ENCODE assay signal across 8 cellular contexts in the genomic region with DNA sequence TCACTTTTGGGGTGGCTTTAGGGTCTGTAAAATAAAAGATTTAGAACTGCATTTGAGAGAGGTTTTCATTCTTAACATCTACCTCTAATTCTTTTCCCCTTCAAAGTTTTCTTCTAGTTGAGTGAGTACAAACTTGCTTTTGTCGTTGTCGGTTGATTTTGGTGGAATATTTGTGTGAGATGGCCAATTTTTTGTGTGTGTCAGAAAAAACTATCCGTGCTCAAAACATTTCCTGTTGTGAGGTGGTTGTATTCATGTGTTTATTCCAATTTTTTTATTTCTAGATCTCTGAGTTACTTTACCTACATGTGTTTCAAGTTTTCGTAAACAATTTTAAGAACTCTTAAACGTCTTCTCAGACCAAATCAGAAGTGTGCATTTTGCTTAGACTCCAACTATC. TPM values are rescaled to one million over a fixed set of nuclear protein-coding genes. Genes with fewer than 3 reads are reported as not detected.
DNase-seq lines count a peak whose midpoint lies in the region; ATAC-seq and TF ChIP-seq lines count a peak whose summit lies in the region.

No MANE protein-coding gene starts in this region.

- peaks cover 7% of the 10 kb centered on the region for H3K9me3 Mint-ChIP-seq in T-helper 2 cell treated with Interferon-gamma antibody and Interleukin-4, amounts not matched to agents 5 μg/mL and 100 μg/mL, for 36 hours

- TF ChIP-seq CTCF in GM12875 (IDR thresholded peaks at IDR 0.05; ENCODE audit: borderline replicate concordance, insufficient read depth, low read depth, low read length), result no peak
- no peak for TF ChIP-seq CTCF in fibroblast of villous mesenchyme (IDR thresholded peaks at IDR 0.05; ENCODE audit: insufficient read depth, low read depth, low read length)
- no peak for TF ChIP-seq CTCF in BE2C (IDR thresholded peaks at IDR 0.05; ENCODE audit: low read depth, low read length)

- no peaks in the 10 kb centered on the region for H3K27me3 Mint-ChIP-seq in T-helper 2 cell treated with Interferon-gamma antibody and Interleukin-4, amounts not matched to agents 5 μg/mL and 100 μg/mL, for 36 hours (ENCODE audit: low read depth)

- H3K27me3 ChIP-seq in rectal smooth muscle tissue (ENCODE audit: control insufficient read depth, insufficient read depth, low read length) (no peaks in the 10 kb centered on the region), BE2C (peaks cover 29% of the 10 kb centered on the region)

- peak overlapping the region; percentile 85 for H3K27ac ChIP-seq in rectal smooth muscle tissue (ENCODE audit: low read depth, low read length)

- peak overlapping the region; percentile 88 for H3K9ac ChIP-seq in rectal smooth muscle tissue (ENCODE audit: low read length)

- peak overlapping the region; percentile 97 for H3K27ac Mint-ChIP-seq in T-helper 2 cell treated with Interferon-gamma antibody and Interleukin-4, amounts not matched to agents 5 μg/mL and 100 μg/mL, for 36 hours

- peaks cover 8% of the 10 kb centered on the region; the same call in 1 of the 2 replicates for H3K9me3 ChIP-seq in BE2C

- H3K4me3 ChIP-seq in GM12875 (ENCODE audit: low read depth, low read length), result peak overlapping the region; percentile 98
- H3K4me3 ChIP-seq in fibroblast of villous mesenchyme (ENCODE audit: low read depth, low read length), result peak overlapping the region; percentile 90
- peak overlapping the region; percentile 94 for H3K4me3 ChIP-seq in rectal smooth muscle tissue (ENCODE audit: low read length)
- H3K4me3 ChIP-seq in BE2C (ENCODE audit: low read depth, low read length), result no peak overlapping the region

- H3K4me1 ChIP-seq in rectal smooth muscle tissue (ENCODE audit: control insufficient read depth, insufficient read depth, low read length) (peaks cover 2% of the 10 kb centered on the region), BE2C (no peaks in the 10 kb centered on the region; the same call in 1 of the 2 replicates)

- peaks cover 10% of the 10 kb centered on the region for H3K36me3 Mint-ChIP-seq in T-helper 2 cell treated with Interferon-gamma antibody and Interleukin-4, amounts not matched to agents 5 μg/mL and 100 μg/mL, for 36 hours (ENCODE audit: low read depth)

- no peaks in the 10 kb centered on the region for H3K36me3 ChIP-seq in rectal smooth muscle tissue (ENCODE audit: control insufficient read depth, insufficient read depth, low read length)
- H3K36me3 ChIP-seq in BE2C, result no peaks in the 10 kb centered on the region

- peak overlapping the region; percentile 96 for H3K4me3 Mint-ChIP-seq in T-helper 2 cell treated with Interferon-gamma antibody and Interleukin-4, amounts not matched to agents 5 μg/mL and 100 μg/mL, for 36 hours

- DNase-seq in T-helper 2 cell treated with Interferon-gamma antibody and Interleukin-4, amounts not matched to agents 5 μg/mL and 100 μg/mL, for 36 hours (ENCODE audit: low spot score), result no peak
- DNase-seq in fibroblast of villous mesenchyme (ENCODE audit: low read depth) (no peak), NCI-H187 (lab: John Stamatoyannopoulos, UW) (no peak), SW 1271 (lab: John Stamatoyannopoulos, UW) (no peak), BE2C (no peak)

- no peak for ATAC-seq in GM21423 (IDR thresholded peaks at IDR 0.05; ENCODE audit: unreplicated experiment)

- H3K4me1 Mint-ChIP-seq in T-helper 2 cell treated with Interferon-gamma antibody and Interleukin-4, amounts not matched to agents 5 μg/mL and 100 μg/mL, for 36 hours (ENCODE audit: low read depth), result peaks cover 36% of the 10 kb centered on the region

RNA-seq across cellular contexts. Expression of a gene that starts 1.6 kb away (rescaled TPM):
- total RNA-seq in fibroblast of villous mesenchyme, result 28.7 and 35.4 TPM in 2 replicates
- polyA plus RNA-seq in BE2C (2012; ENCODE audit: insufficient read depth, insufficient read length, low read depth), result not detected
